11 cellular contexts compared by ENCODE assay signal in the genomic region with DNA sequence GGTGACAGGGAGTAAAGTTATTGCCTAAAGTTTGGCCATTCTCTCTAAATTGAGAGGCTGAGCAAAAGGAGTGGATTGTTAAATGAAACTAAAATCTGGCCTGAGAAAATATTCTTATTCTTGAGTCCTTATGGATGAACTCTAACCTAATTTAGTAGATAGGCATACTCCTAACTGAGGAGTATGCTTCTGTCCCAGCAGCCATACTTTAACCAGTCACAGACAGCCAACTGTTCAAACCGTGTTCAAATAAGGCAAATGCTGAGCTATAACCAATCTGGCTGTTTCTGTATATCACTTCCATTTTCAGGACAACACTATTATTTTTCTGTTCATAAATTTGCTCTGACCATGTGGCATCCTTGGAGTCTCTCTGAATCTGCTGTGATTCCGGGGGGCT.
DNase-seq lines count a peak whose midpoint lies in the region; ATAC-seq and TF ChIP-seq lines count a peak whose summit lies in the region.
"Had no signal": no experiment of that assay in that cellular context is flagged by ENCODE, and none has a peak within 500 bp of the region (broad histone marks: within the 10 kb centered on the region; RNA-seq: fewer than 3 reads in every experiment).

No MANE protein-coding gene starts in this region.

- H3K36me3 Mint-ChIP-seq in CD8-positive, alpha-beta memory T cell, result no peaks in the 10 kb centered on the region

- H3K9me3 Mint-ChIP-seq in CD8-positive, alpha-beta memory T cell, result peaks cover 0 to 2% (median 0%) of the 10 kb centered on the region in 5 donors

- H3K4me3 ChIP-seq in CD8-positive, alpha-beta memory T cell (ENCODE audit: low read length), result no peak overlapping the region
- peak overlapping the region; percentile 51 for H3K4me3 ChIP-seq in coronary artery

- H3K27me3 ChIP-seq in CD8-positive, alpha-beta memory T cell (ENCODE audit: insufficient read depth, low read length, poor library complexity, severe bottlenecking), result no peaks in the 10 kb centered on the region
- H3K27me3 ChIP-seq: sigmoid colon had no signal

- peak overlapping the region in 5 of 8 donors; percentile 41 to 77 (median 67) for H3K27ac Mint-ChIP-seq in CD8-positive, alpha-beta memory T cell

- ATAC-seq in GM19467 (IDR thresholded peaks at IDR 0.05; ENCODE audit: unreplicated experiment) (peak; percentile 41), HG03175 (IDR thresholded peaks at IDR 0.05; ENCODE audit: unreplicated experiment) (peak; percentile 38), HG03469 (IDR thresholded peaks at IDR 0.05; ENCODE audit: unreplicated experiment) (no peak)

- peak overlapping the region; percentile 13 to 80 (median 75) for H3K4me3 Mint-ChIP-seq in CD8-positive, alpha-beta memory T cell

- H3K9me3 ChIP-seq in CD8-positive, alpha-beta memory T cell (ENCODE audit: low read length), result no peaks in the 10 kb centered on the region
- H3K9me3 ChIP-seq: sigmoid colon had no signal

- no peaks in the 10 kb centered on the region for H3K4me1 ChIP-seq in CD8-positive, alpha-beta memory T cell (ENCODE audit: insufficient read depth, low read length)

- no peak for DNase-seq in CD8-positive, alpha-beta memory T cell
- DNase-seq in coronary artery (ENCODE audit: low spot score) (no peak), NCI-H524 (lab: John Stamatoyannopoulos, UW) (no peak), islet precursor cell (no peak), RWPE1 (ENCODE audit: low spot score) (no peak)
- DNase-seq: activated CD8-positive, alpha-beta memory T cell treated with anti-CD3 and anti-CD28 coated beads for 24 hours; Karpas-422; sigmoid colon had no signal

- CTCF ChIA-PET in CD8-positive, alpha-beta memory T cell (lab: Charles Lee), result no interaction called here
- CTCF ChIA-PET in RWPE1 (lab: Yijun Ruan, JAX), result no interaction called here

- H3K27ac ChIP-seq in CD8-positive, alpha-beta memory T cell (ENCODE audit: low read depth, low read length), result peak overlapping the region; percentile 12
- no peak overlapping the region for H3K27ac ChIP-seq in coronary artery
- H3K27ac ChIP-seq in RWPE1, result no peak overlapping the region
- H3K27ac ChIP-seq: sigmoid colon had no signal

- POLR2A ChIA-PET in CD8-positive, alpha-beta memory T cell (lab: Charles Lee), result no interaction called here
- POLR2A ChIA-PET in RWPE1 (lab: Yijun Ruan, JAX; ENCODE audit: low non-redundant PET), result no interaction called here

- TF ChIP-seq CTCF in coronary artery (IDR thresholded peaks at IDR 0.05) (no peak), RWPE1 (conservative IDR thresholded peaks at IDR 0.05; ENCODE audit: low read depth) (no peak)

- H3K4me1 Mint-ChIP-seq in CD8-positive, alpha-beta memory T cell, result peaks cover 11 to 21% (median 14%) of the 10 kb centered on the region in 3 donors

- H3K36me3 ChIP-seq in CD8-positive, alpha-beta memory T cell (ENCODE audit: insufficient read depth, low read length), result no peaks in the 10 kb centered on the region
- H3K36me3 ChIP-seq: sigmoid colon had no signal

- H3K27me3 Mint-ChIP-seq in CD8-positive, alpha-beta memory T cell, result peaks cover 0 to 4% of the 10 kb centered on the region in 2 donors
